Comparison of ENCODE assay signal across 8 cellular contexts in the genomic region with DNA sequence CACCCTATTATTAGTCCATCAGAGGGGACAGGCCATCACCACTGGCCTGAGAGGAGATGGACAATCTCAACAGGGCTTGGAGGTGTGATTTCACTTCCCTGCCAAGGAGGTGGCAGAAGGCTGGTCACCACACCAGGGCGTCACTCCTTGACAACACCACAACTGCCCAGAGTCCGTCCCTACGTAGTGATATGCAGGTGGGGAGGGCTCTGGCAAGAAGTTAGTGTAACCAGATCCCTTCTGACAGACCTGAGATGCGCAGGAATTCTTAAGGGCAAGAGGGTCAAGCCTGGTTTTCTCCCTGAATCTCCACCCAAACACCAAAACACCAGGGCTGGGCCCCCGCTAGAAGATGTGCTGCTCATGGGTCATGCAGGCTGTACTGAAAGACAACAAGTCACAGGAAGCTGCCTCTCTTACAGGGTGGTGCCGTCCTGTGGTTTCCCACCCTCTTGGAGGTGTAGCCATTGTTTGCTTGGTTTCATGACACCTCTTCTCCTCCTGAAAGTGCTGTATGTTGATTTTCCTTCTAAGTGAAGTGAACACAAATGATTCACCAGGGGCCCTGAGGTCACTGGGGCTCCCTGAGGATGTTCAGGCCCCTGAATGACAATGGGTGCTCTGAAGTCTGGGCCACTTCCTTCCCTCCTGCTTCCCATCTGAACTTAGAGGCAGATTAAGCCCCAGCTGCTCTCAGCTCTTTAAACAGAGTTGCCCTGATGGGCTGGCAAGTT. TPM values are rescaled to one million over a fixed set of nuclear protein-coding genes. Genes with fewer than 3 reads are reported as not detected.
A peak's percentile ranks its signal among the peaks of the same experiment; 100 is the strongest.
DNase-seq lines count a peak whose midpoint lies in the region; ATAC-seq and TF ChIP-seq lines count a peak whose summit lies in the region.

No MANE protein-coding gene starts in this region.

- H3K9me3 Mint-ChIP-seq in activated naive CD8-positive, alpha-beta T cell treated with anti-CD3 and anti-CD28 coated beads for 36 hours: peaks cover 3% of the 10 kb centered on the region

- peak; percentile 88 for DNase-seq in Daoy (ENCODE audit: low read depth)
- peak; percentile 73 for DNase-seq in activated naive CD8-positive, alpha-beta T cell treated with anti-CD3 and anti-CD28 coated beads for 36 hours
- peak; percentile 33 to 58 for DNase-seq in stimulated activated CD4-positive, alpha-beta T cell treated with anti-CD3 and anti-CD28 coated beads, Interleukin-12 subunit alpha, Interleukin-12 subunit beta, amount 100 ng/mL, for 24 hours (ENCODE audit: low read depth in 2 of 2)
- no peak for DNase-seq in OCI-M1 (lab: John Stamatoyannopoulos, UW)

- peak; percentile 52 for ATAC-seq in SK-N-SH treated with all-trans-retinoic acid at 6 μM for 48 hours
- ATAC-seq in GM21619 (IDR thresholded peaks at IDR 0.05; ENCODE audit: unreplicated experiment): no peak
- ATAC-seq in HG02642 (IDR thresholded peaks at IDR 0.05; ENCODE audit: poor library complexity, unreplicated experiment): no peak
- no peak for ATAC-seq in HG02981 (IDR thresholded peaks at IDR 0.05; ENCODE audit: unreplicated experiment)

- peaks cover 44% of the 10 kb centered on the region for H3K4me1 Mint-ChIP-seq in activated naive CD8-positive, alpha-beta T cell treated with anti-CD3 and anti-CD28 coated beads for 36 hours

- H3K27me3 Mint-ChIP-seq in activated naive CD8-positive, alpha-beta T cell treated with anti-CD3 and anti-CD28 coated beads for 36 hours: no peaks in the 10 kb centered on the region

- H3K27ac Mint-ChIP-seq in activated naive CD8-positive, alpha-beta T cell treated with anti-CD3 and anti-CD28 coated beads for 36 hours: peak overlapping the region; percentile 80

- H3K4me3 Mint-ChIP-seq in activated naive CD8-positive, alpha-beta T cell treated with anti-CD3 and anti-CD28 coated beads for 36 hours: no peak overlapping the region

- H3K36me3 Mint-ChIP-seq in activated naive CD8-positive, alpha-beta T cell treated with anti-CD3 and anti-CD28 coated beads for 36 hours: peaks cover 5% of the 10 kb centered on the region

TF ChIP-seq in SK-N-SH treated with all-trans-retinoic acid at 6 μM for 48 hours, 23 proteins besides CTCF, POLR2A, EP300 and RAD21:
- no peak for TF ChIP-seq RARB (CRISPR knock-in tag; IDR thresholded peaks at IDR 0.05)
- no peak for TF ChIP-seq ZC3H10 (CRISPR knock-in tag; IDR thresholded peaks at IDR 0.05)
- TF ChIP-seq ESRRG (CRISPR knock-in tag; IDR thresholded peaks at IDR 0.05): no peak
- TF ChIP-seq GLIS3 (CRISPR knock-in tag; IDR thresholded peaks at IDR 0.05): no peak
- TF ChIP-seq, protein P1, sequence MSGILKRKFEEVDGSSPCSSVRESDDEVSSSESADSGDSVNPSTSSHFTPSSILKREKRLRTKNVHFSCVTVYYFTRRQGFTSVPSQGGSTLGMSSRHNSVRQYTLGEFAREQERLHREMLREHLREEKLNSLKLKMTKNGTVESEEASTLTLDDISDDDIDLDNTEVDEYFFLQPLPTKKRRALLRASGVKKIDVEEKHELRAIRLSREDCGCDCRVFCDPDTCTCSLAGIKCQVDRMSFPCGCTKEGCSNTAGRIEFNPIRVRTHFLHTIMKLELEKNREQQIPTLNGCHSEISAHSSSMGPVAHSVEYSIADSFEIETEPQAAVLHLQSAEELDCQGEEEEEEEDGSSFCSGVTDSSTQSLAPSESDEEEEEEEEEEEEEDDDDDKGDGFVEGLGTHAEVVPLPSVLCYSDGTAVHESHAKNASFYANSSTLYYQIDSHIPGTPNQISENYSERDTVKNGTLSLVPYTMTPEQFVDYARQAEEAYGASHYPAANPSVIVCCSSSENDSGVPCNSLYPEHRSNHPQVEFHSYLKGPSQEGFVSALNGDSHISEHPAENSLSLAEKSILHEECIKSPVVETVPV (CRISPR knock-in tag; IDR thresholded peaks at IDR 0.05): no peak
- TF ChIP-seq PPARA (CRISPR knock-in tag; IDR thresholded peaks at IDR 0.05; ENCODE audit: borderline replicate concordance): no peak
- no peak for TF ChIP-seq CSDC2 (CRISPR knock-in tag; IDR thresholded peaks at IDR 0.05)
- TF ChIP-seq ZNF565 (CRISPR knock-in tag; conservative IDR thresholded peaks at IDR 0.05; ENCODE audit: low read depth): no peak
- TF ChIP-seq OSR1 (CRISPR knock-in tag; IDR thresholded peaks at IDR 0.05): no peak
- TF ChIP-seq TOX (CRISPR knock-in tag; IDR thresholded peaks at IDR 0.05; ENCODE audit: borderline replicate concordance): no peak
- TF ChIP-seq BACH2 (CRISPR knock-in tag; IDR thresholded peaks at IDR 0.05; ENCODE audit: borderline replicate concordance): no peak
- TF ChIP-seq, protein P2, sequence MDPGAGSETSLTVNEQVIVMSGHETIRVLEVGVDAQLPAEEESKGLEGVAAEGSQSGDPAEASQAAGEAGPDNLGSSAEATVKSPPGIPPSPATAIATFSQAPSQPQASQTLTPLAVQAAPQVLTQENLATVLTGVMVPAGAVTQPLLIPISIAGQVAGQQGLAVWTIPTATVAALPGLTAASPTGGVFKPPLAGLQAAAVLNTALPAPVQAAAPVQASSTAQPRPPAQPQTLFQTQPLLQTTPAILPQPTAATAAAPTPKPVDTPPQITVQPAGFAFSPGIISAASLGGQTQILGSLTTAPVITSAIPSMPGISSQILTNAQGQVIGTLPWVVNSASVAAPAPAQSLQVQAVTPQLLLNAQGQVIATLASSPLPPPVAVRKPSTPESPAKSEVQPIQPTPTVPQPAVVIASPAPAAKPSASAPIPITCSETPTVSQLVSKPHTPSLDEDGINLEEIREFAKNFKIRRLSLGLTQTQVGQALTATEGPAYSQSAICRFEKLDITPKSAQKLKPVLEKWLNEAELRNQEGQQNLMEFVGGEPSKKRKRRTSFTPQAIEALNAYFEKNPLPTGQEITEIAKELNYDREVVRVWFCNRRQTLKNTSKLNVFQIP (CRISPR knock-in tag; IDR thresholded peaks at IDR 0.05; ENCODE audit: borderline replicate concordance, low read depth): no peak
- TF ChIP-seq SNAI2 (CRISPR knock-in tag; IDR thresholded peaks at IDR 0.05): no peak
- TF ChIP-seq ARNTL (CRISPR knock-in tag; IDR thresholded peaks at IDR 0.05; ENCODE audit: borderline replicate concordance, low read depth): no peak
- TF ChIP-seq TCF4 (CRISPR knock-in tag; IDR thresholded peaks at IDR 0.05; ENCODE audit: borderline replicate concordance): no peak

RNA-seq across cellular contexts. Expression of a gene that starts 27.1 kb away (rescaled TPM):
- 0.71 and 8.8 TPM in 2 replicates for total RNA-seq in Daoy (2014; rRNA removed; shearing (Covaris generic))
- total RNA-seq in activated naive CD8-positive, alpha-beta T cell treated with anti-CD3 and anti-CD28 coated beads for 36 hours: 1 to 10 TPM; 3.7 to 4.4 TPM
